In the genomic region with DNA sequence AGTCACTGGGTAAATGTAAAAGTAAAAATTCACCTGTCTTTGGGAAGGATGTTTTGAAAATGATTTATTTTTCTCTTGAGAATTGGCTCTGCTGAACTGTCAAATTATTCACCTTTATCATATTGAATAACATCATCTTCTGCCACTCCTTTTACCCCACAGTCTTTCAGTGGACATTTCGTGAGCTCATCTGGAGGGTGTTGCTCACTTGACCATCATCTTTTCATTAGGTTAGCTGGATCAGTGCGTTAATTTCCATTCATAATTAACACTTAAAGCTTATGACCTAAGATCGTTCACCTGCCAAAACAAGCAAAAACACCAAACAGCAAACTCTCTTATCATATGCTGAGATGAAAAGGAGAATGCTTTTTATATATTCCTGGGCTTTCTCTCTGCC, we compare ENCODE assay signal across 11 cellular contexts. TPM values are rescaled to one million over a fixed set of nuclear protein-coding genes. Genes with fewer than 3 reads are reported as not detected.
A peak's percentile ranks its signal among the peaks of the same experiment; 100 is the strongest.
DNase-seq lines count a peak whose midpoint lies in the region; ATAC-seq and TF ChIP-seq lines count a peak whose summit lies in the region.
"Had no signal": no experiment of that assay in that cellular context is flagged by ENCODE, and none has a peak within 500 bp of the region (broad histone marks: within the 10 kb centered on the region; RNA-seq: fewer than 3 reads in every experiment).

No MANE protein-coding gene starts in this region.

- peak overlapping the region; percentile 2 for H3K27ac ChIP-seq in left ventricle myocardium inferior (replicated peaks)
- H3K27ac ChIP-seq in right atrium auricular region: no peak overlapping the region
- peak overlapping the region; percentile 33 for H3K27ac ChIP-seq in lower lobe of right lung

- H3K4me1 ChIP-seq in left ventricle myocardium inferior: peaks cover 24% of the 10 kb centered on the region
- peaks cover 0 to 4% of the 10 kb centered on the region in 2 donors for H3K4me1 ChIP-seq in right atrium auricular region
- peaks cover 30% of the 10 kb centered on the region for H3K4me1 ChIP-seq in lower lobe of right lung

- no peaks in the 10 kb centered on the region for H3K27me3 Mint-ChIP-seq in activated T-helper 2 cell treated with anti-CD3 and anti-CD28 coated beads, Interferon-gamma antibody, Interleukin-2, Interleukin-4, amounts not matched to agents 10 μg/mL and 5 μg/mL and 100 μg/mL, durations not matched to agents 14 hours and 24 hours and 36 hours (ENCODE audit: low read depth)
- H3K27me3 Mint-ChIP-seq in type B pancreatic cell: no peaks in the 10 kb centered on the region

- TF ChIP-seq CTCF in left ventricle myocardium inferior (IDR thresholded peaks at IDR 0.05; ENCODE audit: borderline replicate concordance) (no peak), right atrium auricular region (IDR thresholded peaks at IDR 0.05) (no peak), lower lobe of right lung (IDR thresholded peaks at IDR 0.05) (no peak), type B pancreatic cell (conservative IDR thresholded peaks at IDR 0.05) (no peak)

- H3K4me3 ChIP-seq in left ventricle myocardium inferior (no peak overlapping the region), right atrium auricular region (no peak overlapping the region), lower lobe of right lung (no peak overlapping the region)

- no peaks in the 10 kb centered on the region for H3K9me3 Mint-ChIP-seq in activated T-helper 2 cell treated with anti-CD3 and anti-CD28 coated beads, Interferon-gamma antibody, Interleukin-2, Interleukin-4, amounts not matched to agents 10 μg/mL and 5 μg/mL and 100 μg/mL, durations not matched to agents 14 hours and 24 hours and 36 hours
- H3K9me3 Mint-ChIP-seq in type B pancreatic cell: no peaks in the 10 kb centered on the region

- DNase-seq in left ventricle myocardium inferior (no peak), right atrium auricular region (ENCODE audit: low spot score) (no peak), lower lobe of right lung (no peak), type B pancreatic cell (ENCODE audit: extremely low spot score, unreplicated experiment) (no peak), NCI-H510A treated with DMSO at 0.1 percent for 48 hours (lab: John Stamatoyannopoulos, UW) (no peak), COLO829 (ENCODE audit: low spot score) (no peak), epidermal melanocyte (ENCODE audit: insufficient read length, low spot score) (no peak)
- DNase-seq in activated T-helper 2 cell treated with anti-CD3 and anti-CD28 coated beads, Interferon-gamma antibody, Interleukin-2, Interleukin-4, amounts not matched to agents 10 μg/mL and 5 μg/mL and 100 μg/mL, durations not matched to agents 14 hours and 24 hours and 36 hours (ENCODE audit: low spot score): no peak
- DNase-seq: amygdala, hypothalamus, NCI-H82 had no signal

- H3K36me3 ChIP-seq in left ventricle myocardium inferior (no peaks in the 10 kb centered on the region), right atrium auricular region (no peaks in the 10 kb centered on the region), lower lobe of right lung (no peaks in the 10 kb centered on the region)

- H3K27me3 ChIP-seq in left ventricle myocardium inferior (ENCODE audit: low read depth) (no peaks in the 10 kb centered on the region), right atrium auricular region (no peaks in the 10 kb centered on the region), lower lobe of right lung (ENCODE audit: low read depth) (no peaks in the 10 kb centered on the region)

- H3K36me3 Mint-ChIP-seq in activated T-helper 2 cell treated with anti-CD3 and anti-CD28 coated beads, Interferon-gamma antibody, Interleukin-2, Interleukin-4, amounts not matched to agents 10 μg/mL and 5 μg/mL and 100 μg/mL, durations not matched to agents 14 hours and 24 hours and 36 hours (ENCODE audit: low read depth): peaks cover 39% of the 10 kb centered on the region
- H3K36me3 Mint-ChIP-seq in type B pancreatic cell: peaks cover 4% of the 10 kb centered on the region

- peak overlapping the region; percentile 28 for H3K4me3 Mint-ChIP-seq in activated T-helper 2 cell treated with anti-CD3 and anti-CD28 coated beads, Interferon-gamma antibody, Interleukin-2, Interleukin-4, amounts not matched to agents 10 μg/mL and 5 μg/mL and 100 μg/mL, durations not matched to agents 14 hours and 24 hours and 36 hours (ENCODE audit: low read depth)
- H3K4me3 Mint-ChIP-seq in type B pancreatic cell: no peak overlapping the region

- peaks cover 78% of the 10 kb centered on the region for H3K4me1 Mint-ChIP-seq in activated T-helper 2 cell treated with anti-CD3 and anti-CD28 coated beads, Interferon-gamma antibody, Interleukin-2, Interleukin-4, amounts not matched to agents 10 μg/mL and 5 μg/mL and 100 μg/mL, durations not matched to agents 14 hours and 24 hours and 36 hours (ENCODE audit: low read depth)
- peaks cover 32% of the 10 kb centered on the region for H3K4me1 Mint-ChIP-seq in type B pancreatic cell (ENCODE audit: unreplicated experiment)

- peak overlapping the region; percentile 81 for H3K27ac Mint-ChIP-seq in activated T-helper 2 cell treated with anti-CD3 and anti-CD28 coated beads, Interferon-gamma antibody, Interleukin-2, Interleukin-4, amounts not matched to agents 10 μg/mL and 5 μg/mL and 100 μg/mL, durations not matched to agents 14 hours and 24 hours and 36 hours
- H3K27ac Mint-ChIP-seq in type B pancreatic cell: peak overlapping the region; percentile 42

- ATAC-seq in lower lobe of right lung: peak in 1 of 2 donors; percentile 23

- intact Hi-C loops in left ventricle myocardium inferior (cut with micrococcal nuclease) (no loop called here), lower lobe of right lung (cut with DNase I) (no loop called here)
- intact Hi-C loops in activated T-helper 2 cell treated with anti-CD3 and anti-CD28 coated beads, Interferon-gamma antibody, Interleukin-2, Interleukin-4, amounts not matched to agents 10 μg/mL and 5 μg/mL and 100 μg/mL, durations not matched to agents 14 hours and 24 hours and 36 hours (cut with micrococcal nuclease): no loop called here

- H3K9me3 ChIP-seq in left ventricle myocardium inferior (replicated peaks): no peaks in the 10 kb centered on the region
- no peaks in the 10 kb centered on the region for H3K9me3 ChIP-seq in right atrium auricular region
- no peaks in the 10 kb centered on the region for H3K9me3 ChIP-seq in lower lobe of right lung

RNA-seq across cellular contexts. Expression of gene TNFAIP8, which starts 53.4 kb away (rescaled TPM):
- total RNA-seq in left ventricle myocardium inferior (3.2 TPM), right atrium auricular region (1 to 10 TPM; 5.6 to 8.9 TPM), lower lobe of right lung (29.5 TPM), type B pancreatic cell (ENCODE audit: low replicate concordance) (11.8 and 17.3 TPM in 2 replicates)
- total RNA-seq in activated T-helper 2 cell treated with anti-CD3 and anti-CD28 coated beads, Interferon-gamma antibody, Interleukin-2, Interleukin-4, amounts not matched to agents 10 μg/mL and 5 μg/mL and 100 μg/mL, durations not matched to agents 14 hours and 24 hours and 36 hours: 112 and 117 TPM in 2 replicates

Comparison
In these comparisons a context has a peak if more than half of its experiments do, and no peak if none do; other contexts are left out.
1. H3K27ac ChIP-seq: peak in left ventricle myocardium inferior (single experiment) and lower lobe of right lung (single experiment); none in right atrium auricular region (0 of 2).